ENCODE assay signal across 8 cellular contexts in genomic region chr19:9321338-9321737, GRCh38.
"Had no signal": no experiment of that assay in that cellular context is flagged by ENCODE, and none has a peak within 500 bp of the region (broad histone marks: within the 10 kb centered on the region; RNA-seq: fewer than 3 reads in every experiment).

No MANE protein-coding gene starts in this region.

- DNase-seq: GDM1, GF-D8 had no signal

- H3K4me3 ChIP-seq: GM12878 had no signal

- ATAC-seq: GM12878 had no signal

- FAIRE-seq: G401.6, GM12878, GM12891, GM12892, GM18507, GM19239 had no signal
